ENCODE assay signal across 8 cellular contexts in genomic region chr17:16905792-16906191, GRCh38.
DNase-seq lines count a peak whose midpoint lies in the region; ATAC-seq, FAIRE-seq and TF ChIP-seq lines count a peak whose summit lies in the region.
"Not testable (repeated sequence)": the region's sequence is repeated elsewhere in the genome, so short reads cannot be mapped to it uniquely, and the experiment has no call there.

No MANE protein-coding gene starts in this region.

- TF ChIP-seq POLR2A in A549 (IDR thresholded peaks at IDR 0.05; ENCODE audit: low read length): not testable (repeated sequence)

- TF ChIP-seq EP300 in A549 (IDR thresholded peaks at IDR 0.05): not testable (repeated sequence)

- ATAC-seq in A549 (peak in 1 of 2 experiments; percentile 61; a peak in 2 of 6 replicates), foreskin keratinocyte (peak; percentile 72)

- not testable (repeated sequence) for H3K4me2 ChIP-seq in A549

- POLR2A ChIA-PET in A549 (lab: Yijun Ruan, JAX): not testable (repeated sequence)

- not testable (repeated sequence) for H3K9me3 Mint-ChIP-seq in endothelial cell (ENCODE audit: unreplicated experiment)

- not testable (repeated sequence) for H3K9me3 ChIP-seq in A549

- H3K27ac Mint-ChIP-seq in endothelial cell (ENCODE audit: unreplicated experiment): peak overlapping the region; percentile 14

- CTCF ChIA-PET in A549 (lab: Yijun Ruan, JAX): interaction anchor here (0.9 kb wide), 1 partner anchor 297 kb away, joined by 3 read pairs; no protein-coding TSS in a partner anchor

- TF ChIP-seq RAD21 in A549 (conservative IDR thresholded peaks at IDR 0.05 in 1 of 2, IDR thresholded peaks at IDR 0.05 in 1 of 2): not testable (repeated sequence)

- not testable (repeated sequence) for H3K4me3 Mint-ChIP-seq in endothelial cell (ENCODE audit: unreplicated experiment)

- H3K27ac ChIP-seq in A549, foreskin keratinocyte: not testable (repeated sequence)

- H3K4me1 ChIP-seq in A549, foreskin keratinocyte: not testable (repeated sequence)

- H3K4me1 Mint-ChIP-seq in endothelial cell (ENCODE audit: unreplicated experiment): peaks cover 74% of the 10 kb centered on the region

- H3K4me3 ChIP-seq in A549: not testable (repeated sequence)

- H3K27me3 Mint-ChIP-seq in endothelial cell (ENCODE audit: unreplicated experiment): not testable (repeated sequence)

- H3K27me3 ChIP-seq in foreskin keratinocyte: peaks cover 31% of the 10 kb centered on the region

- WGBS in A549 (ENCODE audit: missing lambda C conversion rate): 5% methylated on average over 1 of the region's 1 CpG

- not testable (repeated sequence) for H3K36me3 Mint-ChIP-seq in endothelial cell (ENCODE audit: low read depth, unreplicated experiment)

- DNase-seq in A549 (ENCODE audit: low read depth in 1 of 2, low spot score in 1 of 2) (peak in 1 of 2 experiments; percentile 56), EH (ENCODE audit: low read depth) (peak; percentile 96), HT1080 (ENCODE audit: low read depth) (peak; percentile 92), RPMI7951 (ENCODE audit: low read depth) (peak; percentile 92), amniotic epithelial cell (ENCODE audit: low read depth) (peak; percentile 87), foreskin keratinocyte (peak; percentile 74 to 82), renal cortical epithelial cell (ENCODE audit: low read depth) (peak; percentile 84)
- not testable (repeated sequence) for DNase-seq in endothelial cell (ENCODE audit: low spot score)

- FAIRE-seq in A549 (lab: Jason Lieb, UNC): peak; percentile 68

- TF ChIP-seq CTCF in A549 (IDR thresholded peaks at IDR 0.05); endothelial cell (IDR thresholded peaks at IDR 0.05; ENCODE audit: unreplicated experiment); foreskin keratinocyte (conservative IDR thresholded peaks at IDR 0.05): not testable (repeated sequence)

TF ChIP-seq in A549, 52 proteins besides CTCF, POLR2A, EP300 and RAD21:
- not testable (repeated sequence) for TF ChIP-seq FOSL2 (IDR thresholded peaks at IDR 0.05)
- TF ChIP-seq FOSL2 (CRISPR knock-in tag; IDR thresholded peaks at IDR 0.05) (0 out of 2 replicates have a peak, but pooled peaks have one; percentile 30), MAFK (IDR thresholded peaks at IDR 0.05; ENCODE audit: partially characterized antibody) (peak; percentile 68), GATA3 (IDR thresholded peaks at IDR 0.05; ENCODE audit: borderline replicate concordance) (peak; percentile 30; the same call in 1 of the 2 replicates)
